Comparison of ENCODE assay signal across 24 cellular contexts in the genomic region with DNA sequence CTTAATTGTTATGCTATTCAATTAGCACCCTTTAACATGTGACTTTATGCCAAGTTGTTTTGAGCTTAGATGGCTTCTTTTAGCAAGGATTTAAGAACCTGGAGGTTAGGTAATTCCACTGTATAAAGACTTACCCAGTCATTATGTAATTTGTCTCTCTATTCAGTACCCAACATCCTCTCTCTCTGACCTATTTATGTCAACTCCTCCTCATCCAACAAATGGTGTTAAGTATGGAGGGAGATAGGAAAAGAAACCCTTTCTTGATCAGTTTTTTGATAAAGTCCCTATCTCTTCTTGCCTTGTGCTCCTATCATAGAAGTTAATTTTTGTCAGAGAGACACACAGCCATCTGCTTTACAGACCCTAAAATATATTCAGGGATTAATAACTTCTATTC.
"Had no signal": no experiment of that assay in that cellular context is flagged by ENCODE, and none has a peak within 500 bp of the region (broad histone marks: within the 10 kb centered on the region; RNA-seq: fewer than 3 reads in every experiment).

No MANE protein-coding gene starts in this region.

- ATAC-seq: HepG2, Panc1, PC-3 had no signal

- H3K9ac ChIP-seq: SK-N-SH had no signal

- FAIRE-seq: HepG2 had no signal

- H3K9me3 ChIP-seq: MG63, SK-N-SH had no signal

- H3K4me2 ChIP-seq: SK-N-SH had no signal

- H3K36me3 ChIP-seq: MG63 had no signal

- H3K27ac ChIP-seq: RWPE1 had no signal

- H3K4me3 ChIP-seq: MG63 had no signal

- DNase-seq: IMR-90, Karpas-422, KG1, MG63, NCI-H1092, NCI-H1105 treated with DMSO at 0.1 percent for 48 hours, NCI-H1417 treated with DMSO at 0.1 percent for 48 hours, NCI-H146, NCI-H1694 treated with DMSO at 0.1 percent for 48 hours, NCI-H1930, NCI-H2081, NCI-H2107, NCI-H345, NCI-H446 treated with DMSO at 0.1 percent for 48 hours, NCI-H510A treated with DMSO at 0.1 percent for 48 hours, NCI-H526 treated with DMSO at 0.1 percent for 48 hours, NCI-H774, PC-3, SHP77, SK-N-SH, SW 1271 had no signal
